20 cellular contexts compared by ENCODE assay signal in the genomic region with DNA sequence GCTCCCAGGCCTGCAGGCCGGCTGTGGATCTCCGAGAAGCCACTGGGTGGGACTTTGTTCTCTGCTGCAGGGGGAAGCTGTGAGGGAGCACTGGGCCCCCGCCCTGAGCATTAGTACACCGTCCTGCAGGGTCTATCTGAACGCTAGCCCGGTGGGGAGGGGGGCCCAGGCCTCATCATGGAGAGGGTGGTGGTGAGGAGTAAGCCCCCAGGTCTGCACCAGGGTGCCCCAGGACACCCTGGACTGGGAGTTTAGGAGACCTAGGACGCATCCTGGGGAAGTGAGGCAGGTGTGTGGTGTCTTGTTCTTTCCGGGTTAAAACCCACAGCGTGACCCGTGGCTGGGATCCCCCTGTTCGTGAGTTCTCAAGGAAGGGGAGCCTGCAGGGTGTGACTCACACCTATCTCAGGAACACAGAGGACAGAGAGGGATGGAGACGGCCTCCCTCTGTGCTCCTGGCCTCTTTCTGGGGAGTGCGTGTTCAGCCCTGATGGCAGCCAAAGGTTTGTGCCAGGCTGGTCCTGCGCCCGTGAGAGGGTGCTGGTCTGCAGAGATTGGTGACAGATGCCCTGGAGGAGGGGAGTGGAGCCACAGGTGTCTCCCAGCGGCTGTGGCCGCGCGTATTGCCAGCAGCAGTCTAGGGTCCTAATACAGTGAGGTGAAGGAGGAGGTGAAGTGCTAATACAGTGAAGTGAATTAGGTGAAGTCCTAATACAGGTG. TPM values are rescaled to one million over a fixed set of nuclear protein-coding genes. Genes with fewer than 3 reads are reported as not detected.
DNase-seq lines count a peak whose midpoint lies in the region; ATAC-seq and TF ChIP-seq lines count a peak whose summit lies in the region.
"Had no signal": no experiment of that assay in that cellular context is flagged by ENCODE, and none has a peak within 500 bp of the region (broad histone marks: within the 10 kb centered on the region; RNA-seq: fewer than 3 reads in every experiment).

No MANE protein-coding gene starts in this region.

- ATAC-seq in HG03460 (IDR thresholded peaks at IDR 0.05; ENCODE audit: unreplicated experiment) = no peak
- ATAC-seq: activated CD8-positive, alpha-beta T cell treated with anti-CD3 and anti-CD28 coated beads for 36 hours had no signal

- no peaks in the 10 kb centered on the region for H3F3A ChIP-seq in neural progenitor cell (ENCODE audit: low read depth)

- DNase-seq in CD4-positive, alpha-beta memory T cell = no peak
- DNase-seq in G401 (ENCODE audit: low spot score) (peak; percentile 67), cerebellum (ENCODE audit: low spot score) (peak; percentile 53), neural progenitor cell (ENCODE audit: low spot score) (no peak), superior temporal gyrus (ENCODE audit: extremely low spot score) (no peak)
- DNase-seq in activated CD4-positive, alpha-beta memory T cell treated with anti-CD3 and anti-CD28 coated beads, Interleukin-2, amount 10 ng/mL, durations not matched to agents 7 days and 5 days = no peak
- DNase-seq: activated CD8-positive, alpha-beta T cell treated with anti-CD3 and anti-CD28 coated beads for 36 hours; AML-193; COR-L47; foreskin melanocyte; KG1; NCI-H748 treated with DMSO at 0.1 percent for 48 hours; OCI-M1; retina; SIG-M5; thyroid gland had no signal

- no peak for TF ChIP-seq CTCF in neural progenitor cell (IDR thresholded peaks at IDR 0.05)

- peaks cover 37 to 44% of the 10 kb centered on the region in 2 donors for H3K36me3 Mint-ChIP-seq in CD4-positive, alpha-beta memory T cell
- H3K36me3 Mint-ChIP-seq in neural progenitor cell = peaks cover 16% of the 10 kb centered on the region
- peaks cover 45% of the 10 kb centered on the region for H3K36me3 Mint-ChIP-seq in activated CD4-positive, alpha-beta memory T cell treated with anti-CD3 and anti-CD28 coated beads, Interleukin-2, amount 10 ng/mL, durations not matched to agents 7 days and 5 days (ENCODE audit: low read depth)

- no peak overlapping the region for H3K4me3 ChIP-seq in CD4-positive, alpha-beta memory T cell (ENCODE audit: low read length in 2 of 2)
- no peak overlapping the region for H3K4me3 ChIP-seq in neural progenitor cell
- H3K4me3 ChIP-seq: dorsolateral prefrontal cortex, thyroid gland had no signal

- peaks cover 14 to 36% (median 28%) of the 10 kb centered on the region in 4 donors for H3K4me1 Mint-ChIP-seq in CD4-positive, alpha-beta memory T cell
- H3K4me1 Mint-ChIP-seq in neural progenitor cell = peaks cover 56% of the 10 kb centered on the region
- peaks cover 12% of the 10 kb centered on the region for H3K4me1 Mint-ChIP-seq in activated CD4-positive, alpha-beta memory T cell treated with anti-CD3 and anti-CD28 coated beads, Interleukin-2, amount 10 ng/mL, durations not matched to agents 7 days and 5 days

- no peaks in the 10 kb centered on the region for H3K27me3 Mint-ChIP-seq in CD4-positive, alpha-beta memory T cell
- peaks cover 12% of the 10 kb centered on the region for H3K27me3 Mint-ChIP-seq in neural progenitor cell (ENCODE audit: insufficient read depth, low read depth)
- H3K27me3 Mint-ChIP-seq in activated CD4-positive, alpha-beta memory T cell treated with anti-CD3 and anti-CD28 coated beads, Interleukin-2, amount 10 ng/mL, durations not matched to agents 7 days and 5 days = no peaks in the 10 kb centered on the region
- H3K27me3 Mint-ChIP-seq: activated CD8-positive, alpha-beta T cell treated with anti-CD3 and anti-CD28 coated beads for 36 hours had no signal

- no peaks in the 10 kb centered on the region for H3K27me3 ChIP-seq in CD4-positive, alpha-beta memory T cell (ENCODE audit: insufficient read depth, low read length)
- no peaks in the 10 kb centered on the region for H3K27me3 ChIP-seq in neural progenitor cell
- H3K27me3 ChIP-seq: dorsolateral prefrontal cortex, neutrophil, thyroid gland had no signal

- H3K9me3 ChIP-seq in CD4-positive, alpha-beta memory T cell (ENCODE audit: control insufficient read depth in 1 of 2, low read length in 2 of 2) = no peaks in the 10 kb centered on the region
- no peaks in the 10 kb centered on the region for H3K9me3 ChIP-seq in neural progenitor cell (ENCODE audit: low read depth)
- H3K9me3 ChIP-seq: thyroid gland had no signal

- intact Hi-C loops in CD4-positive, alpha-beta memory T cell (cut with micrococcal nuclease) = no loop called here

- no peaks in the 10 kb centered on the region for H3K79me2 ChIP-seq in neural progenitor cell (ENCODE audit: low read depth)

- POLR2A ChIA-PET in CD4-positive, alpha-beta memory T cell (lab: Charles Lee; ENCODE audit: partially characterized antibody) = no interaction called here
- POLR2A ChIA-PET in activated CD4-positive, alpha-beta memory T cell treated with anti-CD3 and anti-CD28 coated beads, Interleukin-2, amount 10 ng/mL, durations not matched to agents 7 days and 5 days (lab: Charles Lee) = no interaction called here

- in situ Hi-C loops in G401 (cut with HindIII; ENCODE audit: low sequenced_read_pairs) = no loop called here

- H4K20me1 ChIP-seq in neural progenitor cell (ENCODE audit: low read depth) = no peaks in the 10 kb centered on the region

- H3K4me1 ChIP-seq in CD4-positive, alpha-beta memory T cell (ENCODE audit: insufficient read depth, low read length) = peaks cover 7% of the 10 kb centered on the region
- no peaks in the 10 kb centered on the region for H3K4me1 ChIP-seq in neural progenitor cell

- H3K9ac ChIP-seq in neural progenitor cell = no peak overlapping the region

- no peak overlapping the region for H3K4me2 ChIP-seq in neural progenitor cell

- peaks cover 10% of the 10 kb centered on the region for H3K36me3 ChIP-seq in CD4-positive, alpha-beta memory T cell (ENCODE audit: insufficient read depth, low read length)
- H3K36me3 ChIP-seq in neural progenitor cell = no peaks in the 10 kb centered on the region
- H3K36me3 ChIP-seq: neutrophil, thyroid gland had no signal

- no peak overlapping the region for H3K27ac ChIP-seq in CD4-positive, alpha-beta memory T cell (ENCODE audit: low read depth, low read length)
- no peak overlapping the region for H3K27ac ChIP-seq in neural progenitor cell
- H3K27ac ChIP-seq: dorsolateral prefrontal cortex, epithelial cell of prostate, neutrophil had no signal

- no peak overlapping the region for H3K4me3 Mint-ChIP-seq in CD4-positive, alpha-beta memory T cell
- no peak overlapping the region for H3K4me3 Mint-ChIP-seq in neural progenitor cell
- H3K4me3 Mint-ChIP-seq in activated CD4-positive, alpha-beta memory T cell treated with anti-CD3 and anti-CD28 coated beads, Interleukin-2, amount 10 ng/mL, durations not matched to agents 7 days and 5 days = no peak overlapping the region
- H3K4me3 Mint-ChIP-seq: activated CD8-positive, alpha-beta T cell treated with anti-CD3 and anti-CD28 coated beads for 36 hours had no signal

- peak overlapping the region in 4 of 7 donors; percentile 7 to 58 (median 30) for H3K27ac Mint-ChIP-seq in CD4-positive, alpha-beta memory T cell
- peak overlapping the region; percentile 73 for H3K27ac Mint-ChIP-seq in neural progenitor cell
- H3K27ac Mint-ChIP-seq in activated CD4-positive, alpha-beta memory T cell treated with anti-CD3 and anti-CD28 coated beads, Interleukin-2, amount 10 ng/mL, durations not matched to agents 7 days and 5 days = no peak overlapping the region
- H3K27ac Mint-ChIP-seq: activated CD8-positive, alpha-beta T cell treated with anti-CD3 and anti-CD28 coated beads for 36 hours had no signal

- peaks cover 0 to 8% (median 5%) of the 10 kb centered on the region in 8 donors for H3K9me3 Mint-ChIP-seq in CD4-positive, alpha-beta memory T cell
- peaks cover 6% of the 10 kb centered on the region for H3K9me3 Mint-ChIP-seq in neural progenitor cell
- peaks cover 11% of the 10 kb centered on the region for H3K9me3 Mint-ChIP-seq in activated CD4-positive, alpha-beta memory T cell treated with anti-CD3 and anti-CD28 coated beads, Interleukin-2, amount 10 ng/mL, durations not matched to agents 7 days and 5 days

- no peak overlapping the region for H2AFZ ChIP-seq in neural progenitor cell (replicated peaks)

- CTCF ChIA-PET in CD4-positive, alpha-beta memory T cell (lab: Charles Lee; ENCODE audit: partially characterized antibody) = interaction anchor here (0.7 kb wide), 1 partner anchor 180 kb away, joined by 3 read pairs; no protein-coding TSS in a partner anchor
- CTCF ChIA-PET in activated CD4-positive, alpha-beta memory T cell treated with anti-CD3 and anti-CD28 coated beads, Interleukin-2, amount 10 ng/mL, durations not matched to agents 7 days and 5 days (lab: Charles Lee) = no interaction called here

RNA-seq across cellular contexts. Expression of a gene that starts 44.9 kb away (rescaled TPM):
- 10 to 100 TPM; 72.4 to 76.7 TPM for total RNA-seq in CD4-positive, alpha-beta memory T cell
- polyA plus RNA-seq in CD4-positive, alpha-beta memory T cell = 10 to 100 TPM; 16.0 to 21.0 TPM
- 5.3 and 14.7 TPM in 2 replicates for total RNA-seq in G401 (2014; rRNA removed; shearing (Covaris generic))
- total RNA-seq in cerebellum (32.3 TPM), neural progenitor cell (ENCODE audit: low replicate concordance) (7.8 and 8.7 TPM in 2 replicates)
- total RNA-seq in activated CD4-positive, alpha-beta memory T cell treated with anti-CD3 and anti-CD28 coated beads, Interleukin-2, amount 10 ng/mL, durations not matched to agents 7 days and 5 days = 100 to 1,000 TPM; 101 to 102 TPM

Comparison
In these comparisons a context has a peak if more than half of its experiments do, and no peak if none do; other contexts are left out.
1. DNase-seq: peak in G401 (single experiment) and cerebellum (single experiment); none in CD4-positive, alpha-beta memory T cell (0 of 5), neural progenitor cell (single experiment), superior temporal gyrus (single experiment) and activated CD4-positive, alpha-beta memory T cell treated with anti-CD3 and anti-CD28 coated beads, Interleukin-2, amount 10 ng/mL, durations not matched to agents 7 days and 5 days (single experiment).